8 cellular contexts compared by ENCODE assay signal in the genomic region with DNA sequence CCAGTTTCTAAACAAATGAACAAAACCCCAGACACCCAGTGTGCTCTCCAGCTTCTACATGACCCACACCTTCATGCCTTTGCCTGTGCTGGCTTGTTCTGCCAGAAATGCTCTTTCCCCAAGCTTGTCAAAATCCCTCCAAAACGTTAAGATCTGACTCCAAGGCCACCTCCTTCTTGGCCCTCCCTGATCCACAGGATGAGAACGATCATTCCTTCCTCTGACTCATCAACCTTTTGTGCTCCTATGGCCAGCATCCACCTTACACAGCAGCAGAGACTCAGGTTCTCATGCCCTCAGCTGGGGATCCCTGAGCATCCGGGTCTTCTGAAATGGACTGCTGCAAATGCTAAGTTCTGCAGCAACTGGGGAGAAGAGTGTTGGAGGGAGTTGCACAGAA. TPM values are rescaled to one million over a fixed set of nuclear protein-coding genes. Genes with fewer than 3 reads are reported as not detected.
A peak's percentile ranks its signal among the peaks of the same experiment; 100 is the strongest.
DNase-seq lines count a peak whose midpoint lies in the region; ATAC-seq and TF ChIP-seq lines count a peak whose summit lies in the region.

No MANE protein-coding gene starts in this region.

- H3K27ac Mint-ChIP-seq in brain (peak overlapping the region; percentile 19 to 98 (median 71)), memory B cell (peak overlapping the region; percentile 29)

- ATAC-seq in memory B cell (ENCODE audit: low read depth) = no peak
- ATAC-seq in HG03457 (IDR thresholded peaks at IDR 0.05; ENCODE audit: unreplicated experiment) = no peak

- H3K36me3 Mint-ChIP-seq in brain = peaks cover 6% of the 10 kb centered on the region
- no peaks in the 10 kb centered on the region for H3K36me3 Mint-ChIP-seq in memory B cell

- H3K4me3 Mint-ChIP-seq in brain (peak overlapping the region in 4 of 5 experiments; percentile 57 to 92 (median 86)), memory B cell (no peak overlapping the region)

- DNase-seq in A172 (ENCODE audit: low spot score) = peak; percentile 84
- peak; percentile 78 for DNase-seq in HT1080 (ENCODE audit: low read depth)
- no peak for DNase-seq in memory B cell (ENCODE audit: low spot score in 2 of 2)
- no peak for DNase-seq in KG1 (lab: John Stamatoyannopoulos, UW)
- no peak for DNase-seq in NOMO-1 treated with DMSO at 0.1 percent for 48 hours (lab: John Stamatoyannopoulos, UW; ENCODE audit: unreplicated experiment)
- no peak for DNase-seq in stimulated activated CD4-positive, alpha-beta T cell treated with anti-CD3 and anti-CD28 coated beads, Interleukin-4, amount 100 ng/mL, for 4 hours

- H3K9me3 Mint-ChIP-seq in brain (no peaks in the 10 kb centered on the region), memory B cell (no peaks in the 10 kb centered on the region)

- H3K4me1 Mint-ChIP-seq in brain (peaks cover 50% of the 10 kb centered on the region), memory B cell (peaks cover 44% of the 10 kb centered on the region)

- peaks cover 8% of the 10 kb centered on the region for H3K27me3 Mint-ChIP-seq in brain
- no peaks in the 10 kb centered on the region for H3K27me3 Mint-ChIP-seq in memory B cell

- no peak for TF ChIP-seq CTCF in brain (conservative IDR thresholded peaks at IDR 0.05)

RNA-seq across cellular contexts. Expression of gene ZBTB4, which starts 3.0 kb away (rescaled TPM):
- 24.8 and 28.4 TPM in 2 replicates for total RNA-seq in A172 (2014; rRNA removed; shearing (Covaris generic))
- total RNA-seq in HT1080 (2014; rRNA removed; shearing (Covaris generic)) = 13.1 and 18.1 TPM in 2 replicates
- 16.7 and 19.1 TPM in 2 replicates for polyA plus RNA-seq in HT1080 (2015; cell fraction: cytosol; rRNA removed)
- polyA plus RNA-seq in HT1080 (2015; cell fraction: nucleus; rRNA removed) = 26.0 and 26.9 TPM in 2 replicates
- polyA plus RNA-seq in brain (ENCODE audit: insufficient read depth, low read depth, low replicate concordance) = 60.4 TPM

RNA-seq across cellular contexts. Expression of gene SLC35G6, which starts 4.8 kb away (rescaled TPM):
- not detected in 2 replicates for total RNA-seq in A172 (2014; rRNA removed; shearing (Covaris generic))
- total RNA-seq in HT1080 (2014; rRNA removed; shearing (Covaris generic)) = not detected in 2 replicates
- polyA plus RNA-seq in HT1080 (2015; cell fraction: cytosol; rRNA removed) = not detected in 2 replicates
- not detected in 2 replicates for polyA plus RNA-seq in HT1080 (2015; cell fraction: nucleus; rRNA removed)
- polyA plus RNA-seq in brain (ENCODE audit: insufficient read depth, low read depth, low replicate concordance) = not detected

RNA-seq across cellular contexts. Expression of gene POLR2A, which starts 7.7 kb away (rescaled TPM):
- 17.8 and 23.4 TPM in 2 replicates for total RNA-seq in A172 (2014; rRNA removed; shearing (Covaris generic))
- 43.4 and 44.6 TPM in 2 replicates for total RNA-seq in HT1080 (2014; rRNA removed; shearing (Covaris generic))
- 32.1 and 39.7 TPM in 2 replicates for polyA plus RNA-seq in HT1080 (2015; cell fraction: cytosol; rRNA removed)
- polyA plus RNA-seq in HT1080 (2015; cell fraction: nucleus; rRNA removed) = 148 and 178 TPM in 2 replicates
- 107 TPM for polyA plus RNA-seq in brain (ENCODE audit: insufficient read depth, low read depth, low replicate concordance)

RNA-seq across cellular contexts. Expression of gene CHRNB1, which starts 31.6 kb away (rescaled TPM):
- 14.1 and 20.2 TPM in 2 replicates for total RNA-seq in A172 (2014; rRNA removed; shearing (Covaris generic))
- total RNA-seq in HT1080 (2014; rRNA removed; shearing (Covaris generic)) = 6.0 and 7.9 TPM in 2 replicates
- 6.6 and 7.8 TPM in 2 replicates for polyA plus RNA-seq in HT1080 (2015; cell fraction: cytosol; rRNA removed)
- polyA plus RNA-seq in HT1080 (2015; cell fraction: nucleus; rRNA removed) = 2.8 and 3.1 TPM in 2 replicates
- 17.7 TPM for polyA plus RNA-seq in brain (ENCODE audit: insufficient read depth, low read depth, low replicate concordance)

RNA-seq across cellular contexts. Expression of gene FGF11, which starts 37.2 kb away (rescaled TPM):
- 0.89 TPM in 1 of 2 replicates, not detected in the other for total RNA-seq in A172 (2014; rRNA removed; shearing (Covaris generic))
- total RNA-seq in HT1080 (2014; rRNA removed; shearing (Covaris generic)) = 0.23 and 0.37 TPM in 2 replicates
- polyA plus RNA-seq in HT1080 (2015; cell fraction: cytosol; rRNA removed) = 0.56 and 0.80 TPM in 2 replicates
- 0.66 and 1.1 TPM in 2 replicates for polyA plus RNA-seq in HT1080 (2015; cell fraction: nucleus; rRNA removed)
- polyA plus RNA-seq in brain (ENCODE audit: insufficient read depth, low read depth, low replicate concordance) = 6.6 TPM

Comparison
In these comparisons a context has a peak if more than half of its experiments do, and no peak if none do; other contexts are left out.
1. DNase-seq: peak in A172 (single experiment) and HT1080 (single experiment); none in memory B cell (0 of 2), KG1 (single experiment), NOMO-1 treated with DMSO at 0.1 percent for 48 hours (single experiment) and stimulated activated CD4-positive, alpha-beta T cell treated with anti-CD3 and anti-CD28 coated beads, Interleukin-4, amount 100 ng/mL, for 4 hours (0 of 2).